Comparison of ENCODE assay signal across 1 cellular context in the genomic region with DNA sequence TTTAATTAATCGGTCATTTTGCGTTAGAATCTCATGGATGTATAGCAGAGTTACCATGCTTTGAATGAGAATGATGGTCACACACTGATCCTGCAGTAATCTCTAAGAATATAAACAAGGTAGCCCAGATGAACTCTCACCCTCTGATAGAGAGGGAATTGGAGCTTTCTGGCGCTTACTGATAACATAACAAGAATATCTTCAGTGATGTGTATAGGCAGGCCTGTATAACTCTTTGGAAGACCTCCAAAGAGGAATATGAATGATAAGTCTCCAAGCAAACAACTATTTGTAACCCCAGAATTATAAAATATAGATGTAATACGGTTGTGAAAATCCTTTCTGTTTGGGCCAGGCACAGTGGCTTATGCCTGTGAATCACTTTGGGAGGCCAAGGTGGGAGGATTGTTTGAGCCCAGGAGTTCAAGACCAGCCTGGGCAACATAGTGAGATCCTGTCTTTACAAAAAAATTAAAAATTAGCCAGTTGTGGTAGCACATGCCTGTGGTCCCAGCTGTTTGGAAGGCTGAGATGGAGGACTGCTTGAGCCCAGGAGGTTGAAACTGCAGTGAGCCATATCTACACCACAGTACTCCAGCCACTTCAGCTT.
TF ChIP-seq lines count a peak whose summit lies in the region.

No MANE protein-coding gene starts in this region.

TF ChIP-seq in K562, 482 proteins besides CTCF, POLR2A, EP300 and RAD21 (continues in another document):
- TF ChIP-seq MBD1 (CRISPR knock-in tag; IDR thresholded peaks at IDR 0.05) (no peak), STAT5A (IDR thresholded peaks at IDR 0.05; ENCODE audit: borderline replicate concordance, low read length) (peak; percentile 77), ZC3H11A (IDR thresholded peaks at IDR 0.05; ENCODE audit: low read depth, low read length) (no peak), ADNP (tag; IDR thresholded peaks at IDR 0.05) (peak; percentile 69; the same call in 1 of the 2 replicates), ZNF347 (CRISPR knock-in tag; IDR thresholded peaks at IDR 0.05; ENCODE audit: low read depth) (no peak), ZNF668 (CRISPR knock-in tag; IDR thresholded peaks at IDR 0.05) (no peak), GTF2A2 (tag; IDR thresholded peaks at IDR 0.05) (no peak), MYC (IDR thresholded peaks at IDR 0.05; ENCODE audit: low read depth, low read length) (no peak), MYC (CRISPR knock-in tag; IDR thresholded peaks at IDR 0.05; ENCODE audit: borderline replicate concordance, low read depth) (no peak), ZNF398 (CRISPR knock-in tag; IDR thresholded peaks at IDR 0.05) (no peak), POLR2AphosphoS2 (IDR thresholded peaks at IDR 0.05; ENCODE audit: low read length) (no peak), NBN (IDR thresholded peaks at IDR 0.05; ENCODE audit: low read depth) (no peak; the same call in 1 of the 2 replicates), MCM5 (IDR thresholded peaks at IDR 0.05; ENCODE audit: low read depth) (no peak), ZNF644 (tag; IDR thresholded peaks at IDR 0.05; ENCODE audit: low read depth) (no peak), MAFG (tag; conservative IDR thresholded peaks at IDR 0.05) (no peak), BRD4 (IDR thresholded peaks at IDR 0.05) (no peak), L3MBTL2 (IDR thresholded peaks at IDR 0.05) (no peak), SMAD4 (CRISPR knock-in tag; conservative IDR thresholded peaks at IDR 0.05) (0 out of 2 replicates have a peak, but pooled peaks have one; percentile 23), SIN3A (IDR thresholded peaks at IDR 0.05; ENCODE audit: borderline replicate concordance in 2 of 2, control insufficient read depth in 1 of 2, low read depth in 2 of 2, low read length in 2 of 2) (no peak), DPF2 (IDR thresholded peaks at IDR 0.05) (peak; percentile 80), NFIC (IDR thresholded peaks at IDR 0.05) (peak; percentile 85), MLX (CRISPR knock-in tag; conservative IDR thresholded peaks at IDR 0.05) (no peak), USF2 (CRISPR knock-in tag; IDR thresholded peaks at IDR 0.05) (no peak), ZBTB49 (CRISPR knock-in tag; IDR thresholded peaks at IDR 0.05; ENCODE audit: borderline replicate concordance) (no peak), CHD7 (IDR thresholded peaks at IDR 0.05; ENCODE audit: low read depth, low read length) (no peak)
- TF ChIP-seq, protein P1, sequence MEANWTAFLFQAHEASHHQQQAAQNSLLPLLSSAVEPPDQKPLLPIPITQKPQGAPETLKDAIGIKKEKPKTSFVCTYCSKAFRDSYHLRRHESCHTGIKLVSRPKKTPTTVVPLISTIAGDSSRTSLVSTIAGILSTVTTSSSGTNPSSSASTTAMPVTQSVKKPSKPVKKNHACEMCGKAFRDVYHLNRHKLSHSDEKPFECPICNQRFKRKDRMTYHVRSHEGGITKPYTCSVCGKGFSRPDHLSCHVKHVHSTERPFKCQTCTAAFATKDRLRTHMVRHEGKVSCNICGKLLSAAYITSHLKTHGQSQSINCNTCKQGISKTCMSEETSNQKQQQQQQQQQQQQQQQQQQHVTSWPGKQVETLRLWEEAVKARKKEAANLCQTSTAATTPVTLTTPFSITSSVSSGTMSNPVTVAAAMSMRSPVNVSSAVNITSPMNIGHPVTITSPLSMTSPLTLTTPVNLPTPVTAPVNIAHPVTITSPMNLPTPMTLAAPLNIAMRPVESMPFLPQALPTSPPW (CRISPR knock-in tag; IDR thresholded peaks at IDR 0.05) = no peak
